Comparison of ENCODE assay signal across 1 cellular context in genomic region chr22:20141186-20142077, GRCh38.
TF ChIP-seq lines count a peak whose summit lies in the region.

No MANE protein-coding gene starts in this region.

TF ChIP-seq in SK-N-SH treated with all-trans-retinoic acid at 6 μM for 48 hours, 23 proteins besides CTCF, POLR2A, EP300 and RAD21 (continued from another document):
- TF ChIP-seq TSHZ2 (CRISPR knock-in tag; IDR thresholded peaks at IDR 0.05) (no peak), ZFP3 (CRISPR knock-in tag; IDR thresholded peaks at IDR 0.05) (no peak), PPARA (CRISPR knock-in tag; IDR thresholded peaks at IDR 0.05; ENCODE audit: borderline replicate concordance) (no peak), CREB5 (CRISPR knock-in tag; IDR thresholded peaks at IDR 0.05; ENCODE audit: low read depth) (no peak)
